Comparison of ENCODE assay signal across 1 cellular context in the genomic region with DNA sequence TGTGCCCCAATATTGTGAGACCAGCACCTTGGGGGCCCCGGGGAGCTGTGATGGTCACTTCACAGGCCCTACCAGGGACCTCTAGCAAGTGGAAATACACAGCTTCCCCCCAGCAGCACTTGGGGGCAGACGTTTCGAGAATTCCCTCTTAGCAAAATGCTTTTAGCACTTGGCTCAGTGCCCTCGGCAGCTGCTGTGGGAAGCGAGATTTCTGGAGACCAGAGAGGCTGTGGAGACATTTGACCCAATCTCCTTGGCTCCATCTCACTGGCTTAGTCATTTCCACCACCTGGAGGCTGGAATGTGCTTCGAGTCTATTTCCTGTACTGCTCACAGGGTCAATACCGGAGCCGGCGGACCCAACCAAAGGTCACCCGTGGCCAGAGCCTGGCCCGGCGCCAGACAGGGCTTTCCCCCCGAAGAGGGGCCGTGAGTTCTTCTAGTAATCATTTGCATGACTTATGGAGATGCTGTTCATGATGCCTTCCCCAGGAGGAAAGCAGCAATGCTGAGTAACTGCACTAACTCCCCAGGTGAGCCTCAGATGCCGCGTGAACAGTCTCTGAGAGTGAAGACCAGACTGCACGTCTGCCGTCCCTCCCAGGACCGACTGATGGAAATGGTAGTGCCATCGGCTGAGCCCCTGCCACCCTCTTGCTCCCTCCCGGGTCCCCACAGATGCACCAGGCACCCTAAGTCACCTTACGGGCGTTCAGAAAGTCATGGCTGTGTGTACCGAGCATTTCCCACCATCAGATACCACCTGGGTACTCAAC.
TF ChIP-seq lines count a peak whose summit lies in the region.

No MANE protein-coding gene starts in this region.

TF ChIP-seq in HepG2, 621 proteins besides CTCF, POLR2A, EP300 and RAD21 (continued from another document and continues in another):
- TF ChIP-seq ZNF337 (CRISPR knock-in tag; IDR thresholded peaks at IDR 0.05; ENCODE audit: borderline replicate concordance, low read depth) (no peak), NPAS2 (CRISPR knock-in tag; IDR thresholded peaks at IDR 0.05; ENCODE audit: borderline replicate concordance) (no peak), ZNF232 (CRISPR knock-in tag; IDR thresholded peaks at IDR 0.05; ENCODE audit: borderline replicate concordance) (peak; percentile 71; the same call in 1 of the 2 replicates), ZNF737 (CRISPR knock-in tag; IDR thresholded peaks at IDR 0.05; ENCODE audit: borderline replicate concordance) (no peak), ZSCAN31 (CRISPR knock-in tag; IDR thresholded peaks at IDR 0.05; ENCODE audit: low read depth) (no peak), ZBTB7A (CRISPR knock-in tag; IDR thresholded peaks at IDR 0.05) (0 out of 2 replicates have a peak, but pooled peaks have one; percentile 7), GTF3A (CRISPR knock-in tag; conservative IDR thresholded peaks at IDR 0.05) (no peak), NCOA1 (CRISPR knock-in tag; IDR thresholded peaks at IDR 0.05) (no peak), ELF3 (CRISPR knock-in tag; IDR thresholded peaks at IDR 0.05) (peak; percentile 74; the same call in 1 of the 2 replicates), ZBTB1 (CRISPR knock-in tag; IDR thresholded peaks at IDR 0.05; ENCODE audit: borderline replicate concordance) (no peak), POLR2AphosphoS5 (IDR thresholded peaks at IDR 0.05; ENCODE audit: low read depth, low read length) (no peak), ZNF354B (CRISPR knock-in tag; IDR thresholded peaks at IDR 0.05) (no peak), NR2C2 (CRISPR knock-in tag; IDR thresholded peaks at IDR 0.05; ENCODE audit: borderline replicate concordance) (peak; percentile 70), MAF1 (CRISPR knock-in tag; IDR thresholded peaks at IDR 0.05; ENCODE audit: borderline replicate concordance) (no peak), SP2 (CRISPR knock-in tag; IDR thresholded peaks at IDR 0.05) (no peak), HMGA1 (CRISPR knock-in tag; conservative IDR thresholded peaks at IDR 0.05) (no peak), CHCHD3 (CRISPR knock-in tag; IDR thresholded peaks at IDR 0.05) (no peak), ZBTB3 (CRISPR knock-in tag; IDR thresholded peaks at IDR 0.05; ENCODE audit: borderline replicate concordance, low read depth) (no peak), HNRNPUL1 (IDR thresholded peaks at IDR 0.05; ENCODE audit: low read depth, low read length) (no peak), RFX5 (IDR thresholded peaks at IDR 0.05; ENCODE audit: low read depth, low read length) (no peak), ZNF101 (CRISPR knock-in tag; IDR thresholded peaks at IDR 0.05; ENCODE audit: borderline replicate concordance, low read depth) (no peak), SOX5 (CRISPR knock-in tag; IDR thresholded peaks at IDR 0.05; ENCODE audit: borderline replicate concordance) (0 out of 2 replicates have a peak, but pooled peaks have one; percentile 33), ZNF230 (CRISPR knock-in tag; IDR thresholded peaks at IDR 0.05) (no peak), ZNF282 (IDR thresholded peaks at IDR 0.05; ENCODE audit: partially characterized antibody) (no peak), ZNF331 (CRISPR knock-in tag; IDR thresholded peaks at IDR 0.05) (peak; percentile 76), SMAD9 (CRISPR knock-in tag; IDR thresholded peaks at IDR 0.05) (no peak), HOXA9 (CRISPR knock-in tag; IDR thresholded peaks at IDR 0.05; ENCODE audit: borderline replicate concordance) (no peak), ZKSCAN1 (IDR thresholded peaks at IDR 0.05; ENCODE audit: low read length) (no peak), ZNF644 (CRISPR knock-in tag; IDR thresholded peaks at IDR 0.05; ENCODE audit: low read depth) (no peak), ZNF501 (CRISPR knock-in tag; IDR thresholded peaks at IDR 0.05) (peak; percentile 69; the same call in 1 of the 2 replicates), ZNF317 (CRISPR knock-in tag; IDR thresholded peaks at IDR 0.05) (peak; percentile 24; the same call in 1 of the 2 replicates)
- TF ChIP-seq, protein P1, sequence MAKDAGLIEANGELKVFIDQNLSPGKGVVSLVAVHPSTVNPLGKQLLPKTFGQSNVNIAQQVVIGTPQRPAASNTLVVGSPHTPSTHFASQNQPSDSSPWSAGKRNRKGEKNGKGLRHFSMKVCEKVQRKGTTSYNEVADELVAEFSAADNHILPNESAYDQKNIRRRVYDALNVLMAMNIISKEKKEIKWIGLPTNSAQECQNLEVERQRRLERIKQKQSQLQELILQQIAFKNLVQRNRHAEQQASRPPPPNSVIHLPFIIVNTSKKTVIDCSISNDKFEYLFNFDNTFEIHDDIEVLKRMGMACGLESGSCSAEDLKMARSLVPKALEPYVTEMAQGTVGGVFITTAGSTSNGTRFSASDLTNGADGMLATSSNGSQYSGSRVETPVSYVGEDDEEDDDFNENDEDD (CRISPR knock-in tag; IDR thresholded peaks at IDR 0.05; ENCODE audit: borderline replicate concordance): 0 out of 2 replicates have a peak, but pooled peaks have one; percentile 23
- TF ChIP-seq, protein P2, sequence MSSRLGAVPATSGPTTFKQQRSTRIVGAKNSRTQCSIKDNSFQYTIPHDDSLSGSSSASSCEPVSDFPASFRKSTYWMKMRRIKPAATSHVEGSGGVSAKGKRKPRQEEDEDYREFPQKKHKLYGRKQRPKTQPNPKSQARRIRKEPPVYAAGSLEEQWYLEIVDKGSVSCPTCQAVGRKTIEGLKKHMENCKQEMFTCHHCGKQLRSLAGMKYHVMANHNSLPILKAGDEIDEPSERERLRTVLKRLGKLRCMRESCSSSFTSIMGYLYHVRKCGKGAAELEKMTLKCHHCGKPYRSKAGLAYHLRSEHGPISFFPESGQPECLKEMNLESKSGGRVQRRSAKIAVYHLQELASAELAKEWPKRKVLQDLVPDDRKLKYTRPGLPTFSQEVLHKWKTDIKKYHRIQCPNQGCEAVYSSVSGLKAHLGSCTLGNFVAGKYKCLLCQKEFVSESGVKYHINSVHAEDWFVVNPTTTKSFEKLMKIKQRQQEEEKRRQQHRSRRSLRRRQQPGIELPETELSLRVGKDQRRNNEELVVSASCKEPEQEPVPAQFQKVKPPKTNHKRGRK (CRISPR knock-in tag; IDR thresholded peaks at IDR 0.05): no peak
- TF ChIP-seq, protein P3, sequence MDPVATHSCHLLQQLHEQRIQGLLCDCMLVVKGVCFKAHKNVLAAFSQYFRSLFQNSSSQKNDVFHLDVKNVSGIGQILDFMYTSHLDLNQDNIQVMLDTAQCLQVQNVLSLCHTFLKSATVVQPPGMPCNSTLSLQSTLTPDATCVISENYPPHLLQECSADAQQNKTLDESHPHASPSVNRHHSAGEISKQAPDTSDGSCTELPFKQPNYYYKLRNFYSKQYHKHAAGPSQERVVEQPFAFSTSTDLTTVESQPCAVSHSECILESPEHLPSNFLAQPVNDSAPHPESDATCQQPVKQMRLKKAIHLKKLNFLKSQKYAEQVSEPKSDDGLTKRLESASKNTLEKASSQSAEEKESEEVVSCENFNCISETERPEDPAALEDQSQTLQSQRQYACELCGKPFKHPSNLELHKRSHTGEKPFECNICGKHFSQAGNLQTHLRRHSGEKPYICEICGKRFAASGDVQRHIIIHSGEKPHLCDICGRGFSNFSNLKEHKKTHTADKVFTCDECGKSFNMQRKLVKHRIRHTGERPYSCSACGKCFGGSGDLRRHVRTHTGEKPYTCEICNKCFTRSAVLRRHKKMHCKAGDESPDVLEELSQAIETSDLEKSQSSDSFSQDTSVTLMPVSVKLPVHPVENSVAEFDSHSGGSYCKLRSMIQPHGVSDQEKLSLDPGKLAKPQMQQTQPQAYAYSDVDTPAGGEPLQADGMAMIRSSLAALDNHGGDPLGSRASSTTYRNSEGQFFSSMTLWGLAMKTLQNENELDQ (CRISPR knock-in tag; IDR thresholded peaks at IDR 0.05; ENCODE audit: borderline replicate concordance): no peak
- TF ChIP-seq, protein P4, sequence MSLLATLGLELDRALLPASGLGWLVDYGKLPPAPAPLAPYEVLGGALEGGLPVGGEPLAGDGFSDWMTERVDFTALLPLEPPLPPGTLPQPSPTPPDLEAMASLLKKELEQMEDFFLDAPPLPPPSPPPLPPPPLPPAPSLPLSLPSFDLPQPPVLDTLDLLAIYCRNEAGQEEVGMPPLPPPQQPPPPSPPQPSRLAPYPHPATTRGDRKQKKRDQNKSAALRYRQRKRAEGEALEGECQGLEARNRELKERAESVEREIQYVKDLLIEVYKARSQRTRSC (CRISPR knock-in tag; IDR thresholded peaks at IDR 0.05; ENCODE audit: low read depth): no peak
- TF ChIP-seq, protein P5, sequence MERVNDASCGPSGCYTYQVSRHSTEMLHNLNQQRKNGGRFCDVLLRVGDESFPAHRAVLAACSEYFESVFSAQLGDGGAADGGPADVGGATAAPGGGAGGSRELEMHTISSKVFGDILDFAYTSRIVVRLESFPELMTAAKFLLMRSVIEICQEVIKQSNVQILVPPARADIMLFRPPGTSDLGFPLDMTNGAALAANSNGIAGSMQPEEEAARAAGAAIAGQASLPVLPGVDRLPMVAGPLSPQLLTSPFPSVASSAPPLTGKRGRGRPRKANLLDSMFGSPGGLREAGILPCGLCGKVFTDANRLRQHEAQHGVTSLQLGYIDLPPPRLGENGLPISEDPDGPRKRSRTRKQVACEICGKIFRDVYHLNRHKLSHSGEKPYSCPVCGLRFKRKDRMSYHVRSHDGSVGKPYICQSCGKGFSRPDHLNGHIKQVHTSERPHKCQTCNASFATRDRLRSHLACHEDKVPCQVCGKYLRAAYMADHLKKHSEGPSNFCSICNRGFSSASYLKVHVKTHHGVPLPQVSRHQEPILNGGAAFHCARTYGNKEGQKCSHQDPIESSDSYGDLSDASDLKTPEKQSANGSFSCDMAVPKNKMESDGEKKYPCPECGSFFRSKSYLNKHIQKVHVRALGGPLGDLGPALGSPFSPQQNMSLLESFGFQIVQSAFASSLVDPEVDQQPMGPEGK (CRISPR knock-in tag; IDR thresholded peaks at IDR 0.05): peak; percentile 74
- TF ChIP-seq, protein P6, sequence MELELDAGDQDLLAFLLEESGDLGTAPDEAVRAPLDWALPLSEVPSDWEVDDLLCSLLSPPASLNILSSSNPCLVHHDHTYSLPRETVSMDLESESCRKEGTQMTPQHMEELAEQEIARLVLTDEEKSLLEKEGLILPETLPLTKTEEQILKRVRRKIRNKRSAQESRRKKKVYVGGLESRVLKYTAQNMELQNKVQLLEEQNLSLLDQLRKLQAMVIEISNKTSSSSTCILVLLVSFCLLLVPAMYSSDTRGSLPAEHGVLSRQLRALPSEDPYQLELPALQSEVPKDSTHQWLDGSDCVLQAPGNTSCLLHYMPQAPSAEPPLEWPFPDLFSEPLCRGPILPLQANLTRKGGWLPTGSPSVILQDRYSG (CRISPR knock-in tag; IDR thresholded peaks at IDR 0.05): no peak
- TF ChIP-seq, protein P7, sequence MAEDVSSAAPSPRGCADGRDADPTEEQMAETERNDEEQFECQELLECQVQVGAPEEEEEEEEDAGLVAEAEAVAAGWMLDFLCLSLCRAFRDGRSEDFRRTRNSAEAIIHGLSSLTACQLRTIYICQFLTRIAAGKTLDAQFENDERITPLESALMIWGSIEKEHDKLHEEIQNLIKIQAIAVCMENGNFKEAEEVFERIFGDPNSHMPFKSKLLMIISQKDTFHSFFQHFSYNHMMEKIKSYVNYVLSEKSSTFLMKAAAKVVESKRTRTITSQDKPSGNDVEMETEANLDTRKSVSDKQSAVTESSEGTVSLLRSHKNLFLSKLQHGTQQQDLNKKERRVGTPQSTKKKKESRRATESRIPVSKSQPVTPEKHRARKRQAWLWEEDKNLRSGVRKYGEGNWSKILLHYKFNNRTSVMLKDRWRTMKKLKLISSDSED (CRISPR knock-in tag; IDR thresholded peaks at IDR 0.05): no peak
- TF ChIP-seq, protein P8, sequence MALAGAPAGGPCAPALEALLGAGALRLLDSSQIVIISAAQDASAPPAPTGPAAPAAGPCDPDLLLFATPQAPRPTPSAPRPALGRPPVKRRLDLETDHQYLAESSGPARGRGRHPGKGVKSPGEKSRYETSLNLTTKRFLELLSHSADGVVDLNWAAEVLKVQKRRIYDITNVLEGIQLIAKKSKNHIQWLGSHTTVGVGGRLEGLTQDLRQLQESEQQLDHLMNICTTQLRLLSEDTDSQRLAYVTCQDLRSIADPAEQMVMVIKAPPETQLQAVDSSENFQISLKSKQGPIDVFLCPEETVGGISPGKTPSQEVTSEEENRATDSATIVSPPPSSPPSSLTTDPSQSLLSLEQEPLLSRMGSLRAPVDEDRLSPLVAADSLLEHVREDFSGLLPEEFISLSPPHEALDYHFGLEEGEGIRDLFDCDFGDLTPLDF (CRISPR knock-in tag; IDR thresholded peaks at IDR 0.05): no peak
- TF ChIP-seq, protein P9, sequence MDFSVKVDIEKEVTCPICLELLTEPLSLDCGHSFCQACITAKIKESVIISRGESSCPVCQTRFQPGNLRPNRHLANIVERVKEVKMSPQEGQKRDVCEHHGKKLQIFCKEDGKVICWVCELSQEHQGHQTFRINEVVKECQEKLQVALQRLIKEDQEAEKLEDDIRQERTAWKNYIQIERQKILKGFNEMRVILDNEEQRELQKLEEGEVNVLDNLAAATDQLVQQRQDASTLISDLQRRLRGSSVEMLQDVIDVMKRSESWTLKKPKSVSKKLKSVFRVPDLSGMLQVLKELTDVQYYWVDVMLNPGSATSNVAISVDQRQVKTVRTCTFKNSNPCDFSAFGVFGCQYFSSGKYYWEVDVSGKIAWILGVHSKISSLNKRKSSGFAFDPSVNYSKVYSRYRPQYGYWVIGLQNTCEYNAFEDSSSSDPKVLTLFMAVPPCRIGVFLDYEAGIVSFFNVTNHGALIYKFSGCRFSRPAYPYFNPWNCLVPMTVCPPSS (IDR thresholded peaks at IDR 0.05): no peak
- TF ChIP-seq, protein P10, sequence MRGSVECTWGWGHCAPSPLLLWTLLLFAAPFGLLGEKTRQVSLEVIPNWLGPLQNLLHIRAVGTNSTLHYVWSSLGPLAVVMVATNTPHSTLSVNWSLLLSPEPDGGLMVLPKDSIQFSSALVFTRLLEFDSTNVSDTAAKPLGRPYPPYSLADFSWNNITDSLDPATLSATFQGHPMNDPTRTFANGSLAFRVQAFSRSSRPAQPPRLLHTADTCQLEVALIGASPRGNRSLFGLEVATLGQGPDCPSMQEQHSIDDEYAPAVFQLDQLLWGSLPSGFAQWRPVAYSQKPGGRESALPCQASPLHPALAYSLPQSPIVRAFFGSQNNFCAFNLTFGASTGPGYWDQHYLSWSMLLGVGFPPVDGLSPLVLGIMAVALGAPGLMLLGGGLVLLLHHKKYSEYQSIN (CRISPR knock-in tag; IDR thresholded peaks at IDR 0.05; ENCODE audit: borderline replicate concordance): no peak
- TF ChIP-seq, protein P11, sequence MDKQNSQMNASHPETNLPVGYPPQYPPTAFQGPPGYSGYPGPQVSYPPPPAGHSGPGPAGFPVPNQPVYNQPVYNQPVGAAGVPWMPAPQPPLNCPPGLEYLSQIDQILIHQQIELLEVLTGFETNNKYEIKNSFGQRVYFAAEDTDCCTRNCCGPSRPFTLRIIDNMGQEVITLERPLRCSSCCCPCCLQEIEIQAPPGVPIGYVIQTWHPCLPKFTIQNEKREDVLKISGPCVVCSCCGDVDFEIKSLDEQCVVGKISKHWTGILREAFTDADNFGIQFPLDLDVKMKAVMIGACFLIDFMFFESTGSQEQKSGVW (CRISPR knock-in tag; IDR thresholded peaks at IDR 0.05; ENCODE audit: borderline replicate concordance): no peak
- TF ChIP-seq, protein P12, sequence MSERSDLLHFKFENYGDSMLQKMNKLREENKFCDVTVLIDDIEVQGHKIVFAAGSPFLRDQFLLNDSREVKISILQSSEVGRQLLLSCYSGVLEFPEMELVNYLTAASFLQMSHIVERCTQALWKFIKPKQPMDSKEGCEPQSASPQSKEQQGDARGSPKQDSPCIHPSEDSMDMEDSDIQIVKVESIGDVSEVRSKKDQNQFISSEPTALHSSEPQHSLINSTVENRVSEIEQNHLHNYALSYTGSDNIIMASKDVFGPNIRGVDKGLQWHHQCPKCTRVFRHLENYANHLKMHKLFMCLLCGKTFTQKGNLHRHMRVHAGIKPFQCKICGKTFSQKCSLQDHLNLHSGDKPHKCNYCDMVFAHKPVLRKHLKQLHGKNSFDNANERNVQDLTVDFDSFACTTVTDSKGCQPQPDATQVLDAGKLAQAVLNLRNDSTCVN (CRISPR knock-in tag; IDR thresholded peaks at IDR 0.05; ENCODE audit: borderline replicate concordance): no peak
